In genomic region chr1:904271-904950, GRCh38 we compare ENCODE assay signal across 8 cellular contexts. TPM values are rescaled to one million over a fixed set of nuclear protein-coding genes. Genes with fewer than 3 reads are reported as not detected.
DNase-seq lines count a peak whose midpoint lies in the region; ATAC-seq and TF ChIP-seq lines count a peak whose summit lies in the region.

No MANE protein-coding gene starts in this region.

- ATAC-seq in left colon (peak; percentile 73), GM21515 (IDR thresholded peaks at IDR 0.05; ENCODE audit: unreplicated experiment) (no peak)

- no peak overlapping the region for H3K4ac ChIP-seq in H9 (ENCODE audit: low read depth, low read length)

- H3K4me1 Mint-ChIP-seq in H9 = peaks cover 6 to 11% of the 10 kb centered on the region in 2 experiments

- no peak overlapping the region for H3K23ac ChIP-seq in H9 (ENCODE audit: insufficient read length, low read depth, low read length)

- H3K4me2 ChIP-seq in H9 (ENCODE audit: insufficient read depth, insufficient read length, low read length) = peak overlapping the region; percentile 66

- H2BK120ac ChIP-seq in H9 (ENCODE audit: low read depth, low read length, poor library complexity, severe bottlenecking) = no peak overlapping the region

- no peaks in the 10 kb centered on the region for H3K79me1 ChIP-seq in H9 (ENCODE audit: insufficient read depth, low read depth, low read length, poor library complexity, severe bottlenecking)

- H3K56ac ChIP-seq in H9 (ENCODE audit: insufficient read length, low read depth, low read length) = no peak overlapping the region

- H3K9ac ChIP-seq in H9 (ENCODE audit: extremely low read depth, insufficient read length, low read length) = no peak overlapping the region

- H2AK5ac ChIP-seq in H9 (ENCODE audit: insufficient read length, low read length) = no peak overlapping the region

- H2BK5ac ChIP-seq in H9 (ENCODE audit: insufficient read length, low read length) = no peak overlapping the region

- H3K27me3 ChIP-seq in H9 (ENCODE audit: insufficient read depth, low read length) = peaks cover 19% of the 10 kb centered on the region; the same call in 1 of the 2 replicates

- H2AFZ ChIP-seq in H9 (ENCODE audit: low read length) = no peak overlapping the region

- H2BK15ac ChIP-seq in H9 (ENCODE audit: low read depth, low read length) = no peak overlapping the region

- H2BK20ac ChIP-seq in H9 (ENCODE audit: low read depth, low read length, poor library complexity, severe bottlenecking) = no peak overlapping the region

- H3K27ac Mint-ChIP-seq in H9 = peak overlapping the region in 1 of 3 experiments; percentile 77; a peak in 1 of 7 replicates

- H3K4me1 ChIP-seq in H9 (ENCODE audit: insufficient read depth, low read length) = no peaks in the 10 kb centered on the region

- no peak overlapping the region for H2BK12ac ChIP-seq in H9 (ENCODE audit: insufficient read length, low read depth, low read length)

- H4K8ac ChIP-seq in H9 (replicated peaks; ENCODE audit: insufficient read length, low read depth, low read length) = no peak overlapping the region

- no peak overlapping the region for H4K5ac ChIP-seq in H9 (ENCODE audit: insufficient read length, low read depth, low read length)

- in situ Hi-C loops in Caki2 (cut with HindIII; ENCODE audit: low pct_unique_long_range_greater_than_20kb, low sequenced_read_pairs) = no loop called here

- intact Hi-C loops in left colon (cut with DNase I, micrococcal nuclease) = no loop called here

- H3K27ac ChIP-seq in H9 (ENCODE audit: insufficient read length, low read depth, low read length) (no peak overlapping the region), caudate nucleus (ENCODE audit: low read depth, low read length) (no peak overlapping the region)

- no peak overlapping the region for H3K18ac ChIP-seq in H9 (ENCODE audit: insufficient read length, low read depth, low read length)

- DNase-seq in Caki2 (ENCODE audit: low read depth) = peak; percentile 93
- peak; percentile 82 for DNase-seq in H9
- peak; percentile 73 for DNase-seq in NCI-H2171 treated with DMSO at 0.1 percent for 48 hours (lab: John Stamatoyannopoulos, UW)
- peak; percentile 93 for DNase-seq in activated CD4-positive, CD25-positive, alpha-beta regulatory T cell treated with anti-CD3 and anti-CD28 coated beads, Interleukin-2, amount 50 U/mL, for 72 hours
- peak in 42 of 61 donors; percentile 18 to 80 (median 40) for DNase-seq in caudate nucleus (lab: John Stamatoyannopoulos, UW)
- DNase-seq in left colon = peak; percentile 50 to 86
- peak; percentile 85 for DNase-seq in stimulated activated CD4-positive, alpha-beta T cell treated with anti-CD3 and anti-CD28 coated beads, Interleukin-4, amount 100 ng/mL, for 1 hour

- H3K14ac ChIP-seq in H9 (ENCODE audit: insufficient read depth, low read length) = no peak overlapping the region

- H3K4me3 Mint-ChIP-seq in H9 = peak overlapping the region; percentile 65 to 80

- no peak overlapping the region for H3T11ph ChIP-seq in H9 (ENCODE audit: low read length)

- peaks cover 2 to 8% (median 3%) of the 10 kb centered on the region in 3 experiments; a peak in 3 of 7 replicates for H3K36me3 Mint-ChIP-seq in H9 (ENCODE audit: insufficient read depth in 1 of 3, low read depth in 3 of 3)

- H4K91ac ChIP-seq in H9 (ENCODE audit: insufficient read length, low read depth, low read length) = no peak overlapping the region

- WGBS in H9 (ENCODE audit: extremely low coverage, insufficient read length, low lambda C conversion rate) = no CpG with 5 or more reads among the region's 92 CpGs

- no peaks in the 10 kb centered on the region for H3K9me3 ChIP-seq in H9 (ENCODE audit: control insufficient read depth, low read depth, low read length)

- H3K23me2 ChIP-seq in H9 (ENCODE audit: insufficient read length, low read depth, low read length, poor library complexity, severe bottlenecking) = peaks cover 6% of the 10 kb centered on the region

- no peaks in the 10 kb centered on the region for H3K79me2 ChIP-seq in H9 (ENCODE audit: insufficient read depth, low read length)

- no peaks in the 10 kb centered on the region for H4K20me1 ChIP-seq in H9 (ENCODE audit: control insufficient read depth, insufficient read depth, insufficient read length)

- peaks cover 0 to 3% of the 10 kb centered on the region in 2 experiments; a peak in 2 of 5 replicates for H3K9me3 Mint-ChIP-seq in H9

- TF ChIP-seq CTCF in H9 (conservative IDR thresholded peaks at IDR 0.05) = peak; percentile 89

- peaks cover 84% of the 10 kb centered on the region for H3K27me3 Mint-ChIP-seq in H9 (ENCODE audit: low read depth)

RNA-seq across cellular contexts. Expression of gene SAMD11, which starts 19.3 kb away (rescaled TPM):
- total RNA-seq in Caki2 (2014; rRNA removed; shearing (Covaris generic); ENCODE audit: low replicate concordance) = 69.4 and 98.9 TPM in 2 replicates
- 13.5 and 15.7 TPM in 2 replicates for total RNA-seq in H9 (2021)
- total RNA-seq in left colon = 1 to 10 TPM; 1.6 to 5.1 TPM

RNA-seq across cellular contexts. Expression of gene NOC2L, which starts 54.6 kb away (rescaled TPM):
- total RNA-seq in Caki2 (2014; rRNA removed; shearing (Covaris generic); ENCODE audit: low replicate concordance) = 136 and 140 TPM in 2 replicates
- total RNA-seq in H9 (2021) (130 and 138 TPM in 2 replicates), left colon (10 to 100 TPM; 42.8 to 48.5 TPM)

RNA-seq across cellular contexts. Expression of gene KLHL17, which starts 56.0 kb away (rescaled TPM):
- total RNA-seq in Caki2 (2014; rRNA removed; shearing (Covaris generic); ENCODE audit: low replicate concordance) = 3.3 and 7.4 TPM in 2 replicates
- total RNA-seq in H9 (2021) = 41.4 TPM in 2 replicates
- total RNA-seq in left colon = 10 to 100 TPM in 1 of 2 donors, 1 to 10 TPM in 1; 9.9 to 13.1 TPM

Comparison
In these comparisons a context has a peak if more than half of its experiments do, and no peak if none do; other contexts are left out.
1. DNase-seq: peak in every context shown above with its lines; median percentile 93 in Caki2; 93 in activated CD4-positive, CD25-positive, alpha-beta regulatory T cell treated with anti-CD3 and anti-CD28 coated beads, Interleukin-2, amount 50 U/mL, for 72 hours; 85 in stimulated activated CD4-positive, alpha-beta T cell treated with anti-CD3 and anti-CD28 coated beads, Interleukin-4, amount 100 ng/mL, for 1 hour; 82 in H9; 73 in NCI-H2171 treated with DMSO at 0.1 percent for 48 hours; 68 in left colon; 40 in caudate nucleus.